ENCODE assay signal across 8 cellular contexts in the genomic region with DNA sequence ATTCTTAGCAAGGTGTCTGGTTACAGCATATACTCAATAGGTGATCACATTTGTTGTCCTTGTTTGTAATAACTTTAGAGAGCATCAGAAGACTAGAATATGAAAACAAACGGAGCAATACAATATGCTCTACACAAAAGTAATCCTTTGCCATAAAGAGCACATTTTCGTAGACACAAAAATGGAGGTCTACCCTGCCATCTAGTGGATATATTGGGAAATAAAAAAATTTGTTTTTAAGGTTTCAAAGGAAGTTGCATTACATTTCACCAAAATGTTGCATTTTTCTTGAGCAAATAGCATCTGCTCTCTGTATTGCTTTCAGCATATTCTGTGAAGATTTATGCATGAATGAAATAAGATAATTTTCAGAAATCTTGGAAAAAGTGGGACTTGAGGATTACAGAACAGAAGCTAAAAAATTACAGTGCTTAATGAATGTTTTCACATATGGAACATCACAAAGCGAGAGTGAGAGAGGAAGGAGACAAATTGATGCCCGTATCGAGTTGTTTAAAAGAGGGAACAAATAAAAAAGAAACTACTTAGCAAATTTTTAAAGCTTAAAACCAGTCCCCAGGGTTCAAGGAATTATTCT.
DNase-seq lines count a peak whose midpoint lies in the region; ATAC-seq and TF ChIP-seq lines count a peak whose summit lies in the region.

No MANE protein-coding gene starts in this region.

- peak overlapping the region in 1 of 3 experiments; percentile 6 for H3K4me3 Mint-ChIP-seq in nephron

- H3K27me3 Mint-ChIP-seq in nephron (ENCODE audit: low read depth) = no peaks in the 10 kb centered on the region

- peak; percentile 57 to 73 (median 61) for TF ChIP-seq CTCF in nephron (IDR thresholded peaks at IDR 0.05; ENCODE audit: unreplicated experiment in 3 of 3)

- H3K4me1 Mint-ChIP-seq in nephron = peaks cover 21% of the 10 kb centered on the region

- no peaks in the 10 kb centered on the region for H3K36me3 Mint-ChIP-seq in nephron (ENCODE audit: low read depth)

- peak overlapping the region in 2 of 3 experiments; percentile 78 to 81 for H3K27ac Mint-ChIP-seq in nephron

- ATAC-seq in GM21528 (IDR thresholded peaks at IDR 0.05; ENCODE audit: low FRiP score, unreplicated experiment) = peak; percentile 79

- peak; percentile 37 for DNase-seq in D341Med (ENCODE audit: low spot score)
- peak; percentile 2 for DNase-seq in NCI-H345 treated with DMSO at 0.1 percent for 48 hours (lab: John Stamatoyannopoulos, UW; ENCODE audit: unreplicated experiment)
- peak; percentile 84 for DNase-seq in dedifferentiated amniotic fluid mesenchymal stem cell (ENCODE audit: extremely low spot score)
- no peak for DNase-seq in activated CD8-positive, alpha-beta memory T cell treated with anti-CD3 and anti-CD28 coated beads, Interleukin-2, amount 50 U/mL, for 48 hours
- no peak for DNase-seq in effector CD4-positive, alpha-beta T cell
- DNase-seq in HuH-7 (ENCODE audit: low spot score) = no peak

- peaks cover under 1% of the 10 kb centered on the region for H3K9me3 Mint-ChIP-seq in nephron

Comparison
In these comparisons a context has a peak if more than half of its experiments do, and no peak if none do; other contexts are left out.
1. DNase-seq: peak in D341Med (single experiment), NCI-H345 treated with DMSO at 0.1 percent for 48 hours (single experiment) and dedifferentiated amniotic fluid mesenchymal stem cell (single experiment); none in activated CD8-positive, alpha-beta memory T cell treated with anti-CD3 and anti-CD28 coated beads, Interleukin-2, amount 50 U/mL, for 48 hours (single experiment), effector CD4-positive, alpha-beta T cell (single experiment) and HuH-7 (single experiment).